ENCODE assay signal across 9 cellular contexts in the genomic region with DNA sequence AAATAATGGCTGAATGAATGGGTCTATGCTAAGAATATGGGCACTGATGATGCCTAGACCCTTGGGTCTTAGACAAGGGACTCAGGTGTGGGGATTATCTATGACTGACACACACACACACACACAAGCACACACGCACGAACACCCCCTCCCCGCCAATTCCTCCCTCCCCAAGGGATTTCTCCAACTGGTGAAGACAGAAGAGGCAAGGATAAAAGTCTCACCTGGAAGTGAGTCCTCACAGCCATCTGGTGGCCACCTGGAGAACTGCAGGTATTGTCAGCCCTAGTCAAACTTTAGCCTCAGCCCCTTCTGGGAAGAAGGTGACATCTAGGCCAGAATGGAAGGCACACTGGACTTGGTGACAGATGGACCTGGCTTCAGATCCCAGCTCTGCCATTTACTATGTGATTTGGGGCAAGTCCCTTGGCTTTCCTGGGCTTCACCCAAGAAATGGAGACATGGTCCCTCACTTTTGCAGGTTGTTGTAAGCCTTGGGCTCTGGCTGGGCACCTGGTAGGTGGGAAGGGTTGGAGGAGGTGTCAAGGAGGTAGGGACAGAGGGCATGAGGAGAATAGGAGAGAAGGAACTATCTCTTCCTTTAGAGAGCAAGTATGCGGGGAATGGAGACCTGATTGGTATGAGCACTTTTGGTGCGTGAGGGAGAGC. TPM values are rescaled to one million over a fixed set of nuclear protein-coding genes. Genes with fewer than 3 reads are reported as not detected.
DNase-seq lines count a peak whose midpoint lies in the region; ATAC-seq, FAIRE-seq and TF ChIP-seq lines count a peak whose summit lies in the region.
"Had no signal": no experiment of that assay in that cellular context is flagged by ENCODE, and none has a peak within 500 bp of the region (broad histone marks: within the 10 kb centered on the region; RNA-seq: fewer than 3 reads in every experiment).

No MANE protein-coding gene starts in this region.

- no TSS peak for BruUV-seq in Caco-2 (replicated peaks; lab: Mats Ljungman, UMichigan)

- peak; percentile 75 to 82 for DNase-seq in Caco-2
- DNase-seq in HTR-8/SVneo (ENCODE audit: insufficient read length, low spot score), result peak; percentile 51
- peak; percentile 54 for DNase-seq in SK-N-DZ (ENCODE audit: low spot score)
- DNase-seq in right cardiac atrium, result peak; percentile 54 to 86 (median 78)
- peak; percentile 82 for DNase-seq in stimulated activated CD4-positive, alpha-beta T cell treated with anti-CD3 and anti-CD28 coated beads, Interleukin-15, amount 100 ng/mL, for 24 hours
- DNase-seq in foreskin melanocyte, result no peak

- WGBS in right cardiac atrium, result 43% methylated on average over 5 of the region's 5 CpGs

- H3K4me3 Mint-ChIP-seq in Caco-2 (ENCODE audit: unreplicated experiment), result no peak overlapping the region
- H3K4me3 Mint-ChIP-seq in activated naive CD4-positive, alpha-beta T cell treated with anti-CD3 and anti-CD28 coated beads, Interleukin-2, amount 50 U/mL, for 24 hours, result peak overlapping the region; percentile 45

- no peaks in the 10 kb centered on the region for H3K27me3 ChIP-seq in Caco-2 (replicated peaks; ENCODE audit: control insufficient read depth, insufficient read depth, low read length)
- H3K27me3 ChIP-seq in right cardiac atrium (ENCODE audit: control insufficient read depth, insufficient read depth), result no peaks in the 10 kb centered on the region

- no peak overlapping the region for H3K4me3 ChIP-seq in Caco-2 (ENCODE audit: low read depth, low read length)
- no peak overlapping the region for H3K4me3 ChIP-seq in right cardiac atrium (ENCODE audit: low read length)

- no peaks in the 10 kb centered on the region for H3K36me3 Mint-ChIP-seq in Caco-2 (ENCODE audit: insufficient read depth, unreplicated experiment)
- H3K36me3 Mint-ChIP-seq in activated naive CD4-positive, alpha-beta T cell treated with anti-CD3 and anti-CD28 coated beads, Interleukin-2, amount 50 U/mL, for 24 hours, result no peaks in the 10 kb centered on the region

- H3K4me1 ChIP-seq in Caco-2, result no peaks in the 10 kb centered on the region
- peaks cover 9% of the 10 kb centered on the region for H3K4me1 ChIP-seq in right cardiac atrium (ENCODE audit: control insufficient read depth, insufficient read depth, low read length)

- H3K27ac ChIP-seq in right cardiac atrium (ENCODE audit: low read length), result no peak overlapping the region

- H3K27me3 Mint-ChIP-seq in Caco-2 (ENCODE audit: insufficient read depth, unreplicated experiment), result no peaks in the 10 kb centered on the region
- H3K27me3 Mint-ChIP-seq in activated naive CD4-positive, alpha-beta T cell treated with anti-CD3 and anti-CD28 coated beads, Interleukin-2, amount 50 U/mL, for 24 hours, result no peaks in the 10 kb centered on the region

- FAIRE-seq in HTR-8/SVneo (lab: Jason Lieb, UNC), result no peak

- H3K9me3 Mint-ChIP-seq in Caco-2 (ENCODE audit: unreplicated experiment), result no peaks in the 10 kb centered on the region
- H3K9me3 Mint-ChIP-seq in activated naive CD4-positive, alpha-beta T cell treated with anti-CD3 and anti-CD28 coated beads, Interleukin-2, amount 50 U/mL, for 24 hours, result no peaks in the 10 kb centered on the region

- POLR2A ChIA-PET in Caco-2 (lab: Charles Lee), result no interaction called here

- H3K27ac Mint-ChIP-seq in Caco-2 (ENCODE audit: unreplicated experiment), result no peak overlapping the region
- H3K27ac Mint-ChIP-seq in activated naive CD4-positive, alpha-beta T cell treated with anti-CD3 and anti-CD28 coated beads, Interleukin-2, amount 50 U/mL, for 24 hours, result peak overlapping the region; percentile 47

- peak; percentile 77 to 82 for TF ChIP-seq CTCF in Caco-2 (IDR thresholded peaks at IDR 0.05; ENCODE audit: insufficient read depth in 1 of 2, low read depth in 1 of 2, low read length in 1 of 2, severe bottlenecking in 1 of 2, unreplicated experiment in 1 of 2)

- intact Hi-C loops in Caco-2 (cut with micrococcal nuclease; ENCODE audit: unreplicated experiment), result loop anchor here (1.0 kb wide), 3 partner anchors 23 to 87 kb away; no protein-coding TSS in a partner anchor
- intact Hi-C loops in right cardiac atrium (cut with DNase I), result loop anchor here in 1 of 4 donors (2.0 kb wide), 1 partner anchor 88 kb away; no protein-coding TSS in a partner anchor

- CTCF ChIA-PET in Caco-2 (lab: Charles Lee), result interaction anchor here (0.9 to 2.4 kb wide), 6 partner anchors 11 to 92 kb away, joined by 3 to 14 read pairs (median 6); partner anchors contain the start of gene MAP3K6

- no peaks in the 10 kb centered on the region for H3K36me3 ChIP-seq in Caco-2 (ENCODE audit: control insufficient read depth, insufficient read depth, low read length)

- no peaks in the 10 kb centered on the region for H3K9me3 ChIP-seq in Caco-2
- no peaks in the 10 kb centered on the region for H3K9me3 ChIP-seq in right cardiac atrium (ENCODE audit: control insufficient read depth, low read length)

- ATAC-seq in right cardiac atrium (no peak), GM21723 (IDR thresholded peaks at IDR 0.05; ENCODE audit: unreplicated experiment) (no peak)

- H3K4me1 Mint-ChIP-seq in Caco-2 (ENCODE audit: low read depth, unreplicated experiment), result peaks cover 7% of the 10 kb centered on the region
- H3K4me1 Mint-ChIP-seq in activated naive CD4-positive, alpha-beta T cell treated with anti-CD3 and anti-CD28 coated beads, Interleukin-2, amount 50 U/mL, for 24 hours, result peaks cover 13% of the 10 kb centered on the region

RNA-seq across cellular contexts. Expression of gene GPR3, which starts 4.0 kb away (rescaled TPM):
- total RNA-seq in Caco-2 (2022) (0.91 and 1.2 TPM in 2 replicates), right cardiac atrium (1 to 10 TPM in 1 of 4 donors, under 1 TPM in 3; 0.46 to 3.3 (median 0.68) TPM)
- 0.71 and 0.82 TPM in 2 replicates for polyA plus RNA-seq in SK-N-DZ (2014; cell fraction: cytosol; rRNA removed)
- 0.53 and 0.73 TPM in 2 replicates for polyA plus RNA-seq in SK-N-DZ (2014; cell fraction: nucleus; rRNA removed)
- 1.7 TPM for polyA plus RNA-seq in right cardiac atrium

RNA-seq across cellular contexts. Expression of gene CD164L2, which starts 5.3 kb away (rescaled TPM):
- 0.21 TPM in 1 of 2 replicates, not detected in the other for total RNA-seq in Caco-2 (2022)
- polyA plus RNA-seq in SK-N-DZ (2014; cell fraction: cytosol; rRNA removed), result not detected in 2 replicates
- polyA plus RNA-seq in SK-N-DZ (2014; cell fraction: nucleus; rRNA removed), result not detected in 2 replicates
- not detected for total RNA-seq in right cardiac atrium
- polyA plus RNA-seq in right cardiac atrium, result not detected
- total RNA-seq: LHCN-M2 had no signal

RNA-seq across cellular contexts. Expression of gene FCN3, which starts 13.8 kb away (rescaled TPM):
- not detected in 2 replicates for total RNA-seq in Caco-2 (2022)
- not detected in 2 replicates for polyA plus RNA-seq in SK-N-DZ (2014; cell fraction: cytosol; rRNA removed)
- polyA plus RNA-seq in SK-N-DZ (2014; cell fraction: nucleus; rRNA removed), result not detected in 2 replicates
- 10 to 100 TPM in 3 of 4 donors, 1 to 10 TPM in 1; 5.8 to 46.0 (median 11.9) TPM for total RNA-seq in right cardiac atrium
- 98.1 TPM for polyA plus RNA-seq in right cardiac atrium
- total RNA-seq: LHCN-M2 had no signal

RNA-seq across cellular contexts. Expression of gene MAP3K6, which starts 21.7 kb away (rescaled TPM):
- total RNA-seq in Caco-2 (2022), result 8.8 and 11.7 TPM in 2 replicates
- polyA plus RNA-seq in SK-N-DZ (2014; cell fraction: cytosol; rRNA removed), result 1.1 and 1.7 TPM in 2 replicates
- 21.1 and 28.0 TPM in 2 replicates for polyA plus RNA-seq in SK-N-DZ (2014; cell fraction: nucleus; rRNA removed)
- total RNA-seq in right cardiac atrium, result 10 to 100 TPM; 40.7 to 52.7 (median 45.9) TPM
- polyA plus RNA-seq in right cardiac atrium, result 47.5 TPM

RNA-seq across cellular contexts. Expression of gene SYTL1, which starts 46.6 kb away (rescaled TPM):
- total RNA-seq in Caco-2 (2022) (11.0 and 11.2 TPM in 2 replicates), right cardiac atrium (1 to 10 TPM in 3 of 4 donors, under 1 TPM in 1; 0.39 to 2.9 (median 2.0) TPM)
- polyA plus RNA-seq in SK-N-DZ (2014; cell fraction: cytosol; rRNA removed), result 0.56 and 0.86 TPM in 2 replicates
- polyA plus RNA-seq in SK-N-DZ (2014; cell fraction: nucleus; rRNA removed), result 2.0 and 5.2 TPM in 2 replicates
- 2.1 TPM for polyA plus RNA-seq in right cardiac atrium
